Comparison of ENCODE assay signal across 1 cellular context in genomic region chr6:80020381-80021120, GRCh38.
TF ChIP-seq lines count a peak whose summit lies in the region.

No MANE protein-coding gene starts in this region.

TF ChIP-seq in A549, 52 proteins besides CTCF, POLR2A, EP300 and RAD21 (continued from another document):
- TF ChIP-seq, protein P1, sequence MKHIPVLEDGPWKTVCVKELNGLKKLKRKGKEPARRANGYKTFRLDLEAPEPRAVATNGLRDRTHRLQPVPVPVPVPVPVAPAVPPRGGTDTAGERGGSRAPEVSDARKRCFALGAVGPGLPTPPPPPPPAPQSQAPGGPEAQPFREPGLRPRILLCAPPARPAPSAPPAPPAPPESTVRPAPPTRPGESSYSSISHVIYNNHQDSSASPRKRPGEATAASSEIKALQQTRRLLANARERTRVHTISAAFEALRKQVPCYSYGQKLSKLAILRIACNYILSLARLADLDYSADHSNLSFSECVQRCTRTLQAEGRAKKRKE (CRISPR knock-in tag; IDR thresholded peaks at IDR 0.05; ENCODE audit: low read depth): no peak
- TF ChIP-seq ZNF302 (CRISPR knock-in tag; IDR thresholded peaks at IDR 0.05) (no peak), HMGXB4 (CRISPR knock-in tag; IDR thresholded peaks at IDR 0.05; ENCODE audit: borderline replicate concordance) (no peak), GATA3 (IDR thresholded peaks at IDR 0.05; ENCODE audit: borderline replicate concordance) (no peak), MYC (IDR thresholded peaks at IDR 0.05; ENCODE audit: borderline replicate concordance, low read length) (no peak), EHMT2 (IDR thresholded peaks at IDR 0.05; ENCODE audit: low read depth) (no peak), RARB (CRISPR knock-in tag; IDR thresholded peaks at IDR 0.05) (no peak), MAFK (IDR thresholded peaks at IDR 0.05; ENCODE audit: partially characterized antibody) (no peak), RFX5 (IDR thresholded peaks at IDR 0.05) (no peak), ZC3H11A (IDR thresholded peaks at IDR 0.05) (no peak)
